ENCODE assay signal across 1 cellular context in the genomic region with DNA sequence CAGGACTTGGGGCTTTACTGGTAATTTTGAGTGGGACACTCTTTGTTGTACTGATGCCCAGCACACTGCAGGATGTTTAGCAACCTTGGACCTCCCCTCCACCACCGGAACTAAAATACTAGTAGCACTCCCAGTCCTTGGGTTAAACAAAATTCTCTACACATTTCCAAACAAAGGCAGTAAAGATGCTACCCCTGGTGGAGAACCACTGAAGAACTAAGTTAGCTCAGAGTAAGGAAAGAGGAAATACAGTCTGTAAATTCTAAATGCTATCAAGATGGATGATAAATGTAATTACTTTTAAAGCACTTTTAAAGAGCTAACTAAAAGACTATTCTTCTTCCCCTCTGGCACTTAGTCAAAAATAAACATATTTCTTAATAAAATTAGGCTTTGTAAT.
TF ChIP-seq lines count a peak whose summit lies in the region.

No MANE protein-coding gene starts in this region.

TF ChIP-seq in GM23338, 12 proteins besides CTCF, POLR2A, EP300 and RAD21 (continued from another document):
- TF ChIP-seq, protein P1, sequence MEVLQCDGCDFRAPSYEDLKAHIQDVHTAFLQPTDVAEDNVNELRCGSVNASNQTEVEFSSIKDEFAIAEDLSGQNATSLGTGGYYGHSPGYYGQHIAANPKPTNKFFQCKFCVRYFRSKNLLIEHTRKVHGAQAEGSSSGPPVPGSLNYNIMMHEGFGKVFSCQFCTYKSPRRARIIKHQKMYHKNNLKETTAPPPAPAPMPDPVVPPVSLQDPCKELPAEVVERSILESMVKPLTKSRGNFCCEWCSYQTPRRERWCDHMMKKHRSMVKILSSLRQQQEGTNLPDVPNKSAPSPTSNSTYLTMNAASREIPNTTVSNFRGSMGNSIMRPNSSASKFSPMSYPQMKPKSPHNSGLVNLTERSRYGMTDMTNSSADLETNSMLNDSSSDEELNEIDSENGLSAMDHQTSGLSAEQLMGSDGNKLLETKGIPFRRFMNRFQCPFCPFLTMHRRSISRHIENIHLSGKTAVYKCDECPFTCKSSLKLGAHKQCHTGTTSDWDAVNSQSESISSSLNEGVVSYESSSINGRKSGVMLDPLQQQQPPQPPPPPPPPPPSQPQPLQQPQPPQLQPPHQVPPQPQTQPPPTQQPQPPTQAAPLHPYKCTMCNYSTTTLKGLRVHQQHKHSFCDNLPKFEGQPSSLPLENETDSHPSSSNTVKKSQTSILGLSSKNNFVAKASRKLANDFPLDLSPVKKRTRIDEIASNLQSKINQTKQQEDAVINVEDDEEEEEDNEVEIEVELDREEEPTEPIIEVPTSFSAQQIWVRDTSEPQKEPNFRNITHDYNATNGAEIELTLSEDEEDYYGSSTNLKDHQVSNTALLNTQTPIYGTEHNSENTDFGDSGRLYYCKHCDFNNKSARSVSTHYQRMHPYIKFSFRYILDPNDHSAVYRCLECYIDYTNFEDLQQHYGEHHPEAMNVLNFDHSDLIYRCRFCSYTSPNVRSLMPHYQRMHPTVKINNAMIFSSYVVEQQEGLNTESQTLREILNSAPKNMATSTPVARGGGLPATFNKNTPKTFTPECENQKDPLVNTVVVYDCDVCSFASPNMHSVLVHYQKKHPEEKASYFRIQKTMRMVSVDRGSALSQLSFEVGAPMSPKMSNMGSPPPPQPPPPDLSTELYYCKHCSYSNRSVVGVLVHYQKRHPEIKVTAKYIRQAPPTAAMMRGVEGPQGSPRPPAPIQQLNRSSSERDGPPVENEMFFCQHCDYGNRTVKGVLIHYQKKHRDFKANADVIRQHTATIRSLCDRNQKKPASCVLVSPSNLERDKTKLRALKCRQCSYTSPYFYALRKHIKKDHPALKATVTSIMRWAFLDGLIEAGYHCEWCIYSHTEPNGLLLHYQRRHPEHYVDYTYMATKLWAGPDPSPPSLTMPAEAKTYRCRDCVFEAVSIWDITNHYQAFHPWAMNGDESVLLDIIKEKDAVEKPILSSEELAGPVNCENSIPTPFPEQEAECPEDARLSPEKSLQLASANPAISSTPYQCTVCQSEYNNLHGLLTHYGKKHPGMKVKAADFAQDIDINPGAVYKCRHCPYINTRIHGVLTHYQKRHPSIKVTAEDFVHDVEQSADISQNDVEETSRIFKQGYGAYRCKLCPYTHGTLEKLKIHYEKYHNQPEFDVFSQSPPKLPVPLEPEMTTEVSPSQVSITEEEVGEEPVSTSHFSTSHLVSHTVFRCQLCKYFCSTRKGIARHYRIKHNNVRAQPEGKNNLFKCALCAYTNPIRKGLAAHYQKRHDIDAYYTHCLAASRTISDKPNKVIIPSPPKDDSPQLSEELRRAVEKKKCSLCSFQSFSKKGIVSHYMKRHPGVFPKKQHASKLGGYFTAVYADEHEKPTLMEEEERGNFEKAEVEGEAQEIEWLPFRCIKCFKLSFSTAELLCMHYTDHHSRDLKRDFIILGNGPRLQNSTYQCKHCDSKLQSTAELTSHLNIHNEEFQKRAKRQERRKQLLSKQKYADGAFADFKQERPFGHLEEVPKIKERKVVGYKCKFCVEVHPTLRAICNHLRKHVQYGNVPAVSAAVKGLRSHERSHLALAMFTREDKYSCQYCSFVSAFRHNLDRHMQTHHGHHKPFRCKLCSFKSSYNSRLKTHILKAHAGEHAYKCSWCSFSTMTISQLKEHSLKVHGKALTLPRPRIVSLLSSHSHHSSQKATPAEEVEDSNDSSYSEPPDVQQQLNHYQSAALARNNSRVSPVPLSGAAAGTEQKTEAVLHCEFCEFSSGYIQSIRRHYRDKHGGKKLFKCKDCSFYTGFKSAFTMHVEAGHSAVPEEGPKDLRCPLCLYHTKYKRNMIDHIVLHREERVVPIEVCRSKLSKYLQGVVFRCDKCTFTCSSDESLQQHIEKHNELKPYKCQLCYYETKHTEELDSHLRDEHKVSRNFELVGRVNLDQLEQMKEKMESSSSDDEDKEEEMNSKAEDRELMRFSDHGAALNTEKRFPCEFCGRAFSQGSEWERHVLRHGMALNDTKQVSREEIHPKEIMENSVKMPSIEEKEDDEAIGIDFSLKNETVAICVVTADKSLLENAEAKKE (CRISPR knock-in tag; IDR thresholded peaks at IDR 0.05), result no peak
- TF ChIP-seq NANOG (IDR thresholded peaks at IDR 0.05; ENCODE audit: borderline replicate concordance), result no peak
- TF ChIP-seq STAT1 (IDR thresholded peaks at IDR 0.05; ENCODE audit: unreplicated experiment), result no peak
